Comparison of ENCODE assay signal across 18 cellular contexts in genomic region chr15:67173786-67174185, GRCh38.
DNase-seq lines count a peak whose midpoint lies in the region; ATAC-seq and TF ChIP-seq lines count a peak whose summit lies in the region.
"Had no signal": no experiment of that assay in that cellular context is flagged by ENCODE, and none has a peak within 500 bp of the region (broad histone marks: within the 10 kb centered on the region; RNA-seq: fewer than 3 reads in every experiment).

No MANE protein-coding gene starts in this region.

- H3K27me3 ChIP-seq in RWPE2 (ENCODE audit: insufficient read depth, poor library complexity, severe bottlenecking) (no peaks in the 10 kb centered on the region), fibroblast of lung (ENCODE audit: control insufficient read depth, insufficient read depth, low read length) (no peaks in the 10 kb centered on the region), upper lobe of right lung (no peaks in the 10 kb centered on the region), neural progenitor cell (no peaks in the 10 kb centered on the region)
- H3K27me3 ChIP-seq: cardiac muscle cell, vagina had no signal

- H2AFZ ChIP-seq in fibroblast of lung (ENCODE audit: low read length) = no peak overlapping the region
- no peak overlapping the region for H2AFZ ChIP-seq in neural progenitor cell (replicated peaks)

- H3K27me3 Mint-ChIP-seq in natural killer cell treated with Interleukin-12 subunit alpha and Interleukin-12 subunit beta and Interleukin-15 and Interleukin-18, amount 100 ng/mL, for 72 hours = no peaks in the 10 kb centered on the region
- H3K27me3 Mint-ChIP-seq in natural killer cell (ENCODE audit: low read depth in 2 of 2) (no peaks in the 10 kb centered on the region), neural progenitor cell (ENCODE audit: insufficient read depth, low read depth) (peaks cover 2% of the 10 kb centered on the region)

- no peak overlapping the region for H3K4me3 ChIP-seq in RWPE2 (ENCODE audit: severe bottlenecking)
- H3K4me3 ChIP-seq in fibroblast of lung (replicated peaks in 1 of 4; ENCODE audit: control extremely low read depth in 1 of 4, insufficient read depth in 1 of 4, low read depth in 3 of 4, low read length in 4 of 4) = no peak overlapping the region
- H3K4me3 ChIP-seq in upper lobe of right lung = no peak overlapping the region
- no peak overlapping the region for H3K4me3 ChIP-seq in neural progenitor cell
- no peak overlapping the region for H3K4me3 ChIP-seq in lower leg skin (ENCODE audit: low read depth, poor library complexity, severe bottlenecking)
- H3K4me3 ChIP-seq: cardiac muscle cell, skin epidermis, vagina had no signal

- no peak for TF ChIP-seq CTCF in natural killer cell (IDR thresholded peaks at IDR 0.05)
- no peak for TF ChIP-seq CTCF in RWPE2 (IDR thresholded peaks at IDR 0.05; ENCODE audit: poor library complexity, severe bottlenecking)
- TF ChIP-seq CTCF in fibroblast of lung (conservative IDR thresholded peaks at IDR 0.05 in 1 of 2, IDR thresholded peaks at IDR 0.05 in 1 of 2; ENCODE audit: low read depth in 1 of 2, low read length in 2 of 2) = no peak
- TF ChIP-seq CTCF in upper lobe of right lung (IDR thresholded peaks at IDR 0.05) = no peak
- TF ChIP-seq CTCF in neural progenitor cell (IDR thresholded peaks at IDR 0.05) = no peak
- TF ChIP-seq CTCF in lower leg skin (IDR thresholded peaks at IDR 0.05) = no peak

- peak overlapping the region; percentile 84 for H3K27ac ChIP-seq in RWPE2 (ENCODE audit: poor library complexity, severe bottlenecking)
- peak overlapping the region; percentile 84 for H3K27ac ChIP-seq in fibroblast of lung (ENCODE audit: insufficient read depth, low read length)
- H3K27ac ChIP-seq in upper lobe of right lung = no peak overlapping the region
- no peak overlapping the region for H3K27ac ChIP-seq in neural progenitor cell
- H3K27ac ChIP-seq: cardiac muscle cell had no signal

- H3K9me3 ChIP-seq in RWPE2 (ENCODE audit: severe bottlenecking) = no peaks in the 10 kb centered on the region
- H3K9me3 ChIP-seq in fibroblast of lung (ENCODE audit: control insufficient read depth, insufficient read depth, low read depth, low read length) = no peaks in the 10 kb centered on the region
- no peaks in the 10 kb centered on the region for H3K9me3 ChIP-seq in upper lobe of right lung
- H3K9me3 ChIP-seq in neural progenitor cell (ENCODE audit: low read depth) = no peaks in the 10 kb centered on the region
- H3K9me3 ChIP-seq: vagina had no signal

- 88 to 93% methylated on average over 8 of the region's 8 CpGs for WGBS in lower leg skin, 2 donors

- DNase-seq in natural killer cell treated with Interleukin-12 subunit alpha and Interleukin-12 subunit beta and Interleukin-15 and Interleukin-18, amount 100 ng/mL, for 72 hours (ENCODE audit: low spot score) = no peak
- DNase-seq in natural killer cell (no peak), RWPE2 (ENCODE audit: low spot score) (no peak), fibroblast of lung (ENCODE audit: low read depth in 2 of 2) (no peak), upper lobe of right lung (peak; percentile 28), neural progenitor cell (ENCODE audit: low spot score) (no peak), lower leg skin (ENCODE audit: low spot score in 2 of 2) (no peak)
- DNase-seq: activated effector memory CD4-positive, alpha-beta T cell treated with anti-CD3 and anti-CD28 coated beads, Interleukin-2, amount 50 U/mL, for 16 hours; foreskin melanocyte; H7; mesendoderm; NCI-H1048; NCI-H82; occipital lobe had no signal

- H3F3A ChIP-seq in neural progenitor cell (ENCODE audit: low read depth) = no peaks in the 10 kb centered on the region

- H3K4me3 Mint-ChIP-seq in natural killer cell treated with Interleukin-12 subunit alpha and Interleukin-12 subunit beta and Interleukin-15 and Interleukin-18, amount 100 ng/mL, for 72 hours = no peak overlapping the region
- H3K4me3 Mint-ChIP-seq in natural killer cell = no peak overlapping the region
- no peak overlapping the region for H3K4me3 Mint-ChIP-seq in neural progenitor cell

- peaks cover 71% of the 10 kb centered on the region for H3K79me2 ChIP-seq in fibroblast of lung (ENCODE audit: control insufficient read depth, insufficient read depth, low read length)
- no peaks in the 10 kb centered on the region for H3K79me2 ChIP-seq in neural progenitor cell (ENCODE audit: low read depth)

- no peaks in the 10 kb centered on the region for H3K9me3 Mint-ChIP-seq in natural killer cell treated with Interleukin-12 subunit alpha and Interleukin-12 subunit beta and Interleukin-15 and Interleukin-18, amount 100 ng/mL, for 72 hours
- H3K9me3 Mint-ChIP-seq in natural killer cell (no peaks in the 10 kb centered on the region), neural progenitor cell (no peaks in the 10 kb centered on the region)

- H3K36me3 Mint-ChIP-seq in natural killer cell treated with Interleukin-12 subunit alpha and Interleukin-12 subunit beta and Interleukin-15 and Interleukin-18, amount 100 ng/mL, for 72 hours = peaks cover 14% of the 10 kb centered on the region
- H3K36me3 Mint-ChIP-seq in natural killer cell (peaks cover 9% of the 10 kb centered on the region), neural progenitor cell (peaks cover 63% of the 10 kb centered on the region)

- H3K4me1 ChIP-seq in RWPE2 (ENCODE audit: insufficient read depth, poor library complexity, severe bottlenecking) (peaks cover 45% of the 10 kb centered on the region), fibroblast of lung (ENCODE audit: control insufficient read depth, extremely low read depth, insufficient read depth, low read length) (peaks cover 80% of the 10 kb centered on the region), upper lobe of right lung (peaks cover 38% of the 10 kb centered on the region), neural progenitor cell (peaks cover 14% of the 10 kb centered on the region)

- no peak for ATAC-seq in natural killer cell treated with Interleukin-12 subunit alpha and Interleukin-12 subunit beta and Interleukin-15 and Interleukin-18, amount 100 ng/mL, for 72 hours
- ATAC-seq in natural killer cell (no peak), RWPE2 (ENCODE audit: low read depth) (no peak), upper lobe of right lung (no peak), GM21381 (IDR thresholded peaks at IDR 0.05; ENCODE audit: unreplicated experiment) (no peak)

- TF ChIP-seq POLR2A in lower leg skin (IDR thresholded peaks at IDR 0.05) = no peak

- H3K4me2 ChIP-seq in fibroblast of lung (ENCODE audit: extremely low read depth, insufficient read depth, low read length) = no peak overlapping the region
- no peak overlapping the region for H3K4me2 ChIP-seq in neural progenitor cell

- H3K9ac ChIP-seq in fibroblast of lung (ENCODE audit: insufficient read depth, low read length) = no peak overlapping the region
- H3K9ac ChIP-seq in neural progenitor cell = no peak overlapping the region

- H4K20me1 ChIP-seq in fibroblast of lung (ENCODE audit: control insufficient read depth, extremely low read depth, insufficient read depth, low read length) = no peaks in the 10 kb centered on the region
- H4K20me1 ChIP-seq in neural progenitor cell (ENCODE audit: low read depth) = peaks cover 5% of the 10 kb centered on the region

- H3K27ac Mint-ChIP-seq in natural killer cell treated with Interleukin-12 subunit alpha and Interleukin-12 subunit beta and Interleukin-15 and Interleukin-18, amount 100 ng/mL, for 72 hours = peak overlapping the region; percentile 73 to 91
- peak overlapping the region in 1 of 2 donors; percentile 74 for H3K27ac Mint-ChIP-seq in natural killer cell
- no peak overlapping the region for H3K27ac Mint-ChIP-seq in neural progenitor cell

- intact Hi-C loops in natural killer cell (cut with micrococcal nuclease) = no loop called here
- intact Hi-C loops in upper lobe of right lung (cut with DNase I) = no loop called here
- intact Hi-C loops in lower leg skin (cut with DNase I; ENCODE audit: low total_unique reads) = no loop called here

- peaks cover 38 to 56% of the 10 kb centered on the region in 2 donors for H3K4me1 Mint-ChIP-seq in natural killer cell treated with Interleukin-12 subunit alpha and Interleukin-12 subunit beta and Interleukin-15 and Interleukin-18, amount 100 ng/mL, for 72 hours (ENCODE audit: low read depth in 2 of 2)
- H3K4me1 Mint-ChIP-seq in natural killer cell (peaks cover 30 to 46% of the 10 kb centered on the region in 2 donors), neural progenitor cell (peaks cover 29% of the 10 kb centered on the region)

- H3K36me3 ChIP-seq in RWPE2 (ENCODE audit: low read depth) (peaks cover 68% of the 10 kb centered on the region), fibroblast of lung (ENCODE audit: control insufficient read depth, insufficient read depth, low read length) (peaks cover 53% of the 10 kb centered on the region), upper lobe of right lung (peaks cover 27% of the 10 kb centered on the region), neural progenitor cell (no peaks in the 10 kb centered on the region)

Comparison
In these comparisons a context has a peak if more than half of its experiments do, and no peak if none do; other contexts are left out.
1. H3K27ac ChIP-seq: peak in RWPE2 (single experiment) and fibroblast of lung (single experiment); none in upper lobe of right lung (single experiment) and neural progenitor cell (single experiment).